In genomic region chr1:2160691-2161320, GRCh38 we compare ENCODE assay signal across 8 cellular contexts.
"Had no signal": no experiment of that assay in that cellular context is flagged by ENCODE, and none has a peak within 500 bp of the region (broad histone marks: within the 10 kb centered on the region; RNA-seq: fewer than 3 reads in every experiment).

No MANE protein-coding gene starts in this region.

- H3K4me1 ChIP-seq: transverse colon had no signal

- H3K4me3 ChIP-seq: ovary, transverse colon had no signal

- DNase-seq: activated B cell treated with CpG ODN at 0.5 μM for 24 hours; activated CD4-positive, alpha-beta T cell treated with anti-CD3 and anti-CD28 coated beads, Interleukin-2, amount 50 U/mL, for 1 hour; activated T-cell treated with anti-CD3 and anti-CD28 coated beads for 4 hours; amniotic stem cell; brain microvascular endothelial cell; ovary; stimulated activated CD4-positive, alpha-beta T cell treated with anti-CD3 and anti-CD28 coated beads, Interleukin-12 subunit alpha, Interleukin-12 subunit beta, amount 100 ng/mL, for 4 hours; transverse colon had no signal

- H3K27me3 ChIP-seq: brain microvascular endothelial cell, ovary, transverse colon had no signal

- H3K9me3 ChIP-seq: ovary, transverse colon had no signal

- H3K36me3 ChIP-seq: brain microvascular endothelial cell, ovary, transverse colon had no signal

- H3K27ac ChIP-seq: brain microvascular endothelial cell, ovary, transverse colon had no signal
